In the genomic region with DNA sequence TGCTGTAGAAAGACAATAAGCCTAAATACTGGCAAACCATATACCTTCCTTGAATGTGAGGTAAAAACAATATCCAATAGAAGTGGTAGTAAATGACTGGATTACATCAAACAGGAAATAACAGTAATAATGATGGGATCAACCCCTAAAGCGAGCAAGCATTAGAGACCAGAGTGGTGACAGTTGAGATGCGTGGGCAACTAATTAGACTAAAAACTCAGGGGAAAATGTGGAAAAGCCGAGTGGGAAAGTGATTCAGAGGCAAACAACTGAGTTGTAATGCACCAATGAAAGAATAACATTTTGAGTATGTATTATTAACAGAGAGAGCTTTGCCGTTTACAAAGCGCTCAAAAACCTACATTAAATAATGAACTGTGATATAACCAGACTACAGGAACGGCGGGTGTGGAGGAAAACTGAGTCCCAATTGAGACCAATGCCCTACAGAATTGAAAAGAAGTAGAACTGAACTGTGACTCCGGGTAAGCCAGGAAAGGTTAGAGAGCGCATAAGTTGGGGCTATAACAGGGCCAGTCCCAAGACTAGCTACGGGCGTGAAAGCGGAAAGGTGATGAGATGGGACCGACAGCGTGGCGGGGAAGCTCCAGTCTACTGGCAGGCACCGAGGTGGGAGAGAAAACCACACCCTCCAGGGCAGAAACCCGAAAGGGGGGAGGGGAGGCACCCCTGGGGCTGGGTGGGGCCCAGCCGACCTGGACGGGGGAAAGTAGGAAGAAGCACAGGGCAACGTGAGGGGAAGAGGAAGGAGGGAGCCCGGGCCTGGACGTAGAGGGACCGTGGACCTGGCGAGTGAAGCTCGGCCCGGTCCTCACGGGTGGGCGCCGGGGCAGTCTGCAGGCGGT, we compare ENCODE assay signal across 8 cellular contexts. TPM values are rescaled to one million over a fixed set of nuclear protein-coding genes. Genes with fewer than 3 reads are reported as not detected.
DNase-seq lines count a peak whose midpoint lies in the region; ATAC-seq, FAIRE-seq and TF ChIP-seq lines count a peak whose summit lies in the region.

No MANE protein-coding gene starts in this region.

- ATAC-seq in HG02588 (IDR thresholded peaks at IDR 0.05; ENCODE audit: unreplicated experiment): peak; percentile 27

- H3K4me3 Mint-ChIP-seq in dendritic cell treated with granulocyte-macrophage colony-stimulating factor and Interleukin-4, amounts not matched to agents 40 ng/mL and 50 ng/mL, for 4 days: peak overlapping the region; percentile 89

- no peak for TF ChIP-seq CTCF in GM13976 (IDR thresholded peaks at IDR 0.05; ENCODE audit: borderline replicate concordance, control extremely low read depth, extremely low read depth, insufficient read depth, missing control alignments)
- no peak for TF ChIP-seq CTCF in D721Med (IDR thresholded peaks at IDR 0.05; ENCODE audit: insufficient read depth, missing control alignments)

- DNase-seq in GM13976 (ENCODE audit: low spot score) (peak; percentile 62), NCI-H1105 treated with DMSO at 0.1 percent for 48 hours (lab: John Stamatoyannopoulos, UW) (peak; percentile 51), mesenteric fat pad (ENCODE audit: low spot score) (peak; percentile 89), D721Med (ENCODE audit: insufficient read length, low spot score) (no peak)
- DNase-seq in activated CD4-positive, alpha-beta T cell treated with anti-CD3 and anti-CD28 coated beads for 24 hours (ENCODE audit: low read depth in 2 of 2): peak; percentile 49 to 50
- DNase-seq in stimulated activated CD8-positive, alpha-beta memory T cell treated with anti-CD3 and anti-CD28 coated beads, Interleukin-15, amount 100 ng/mL, for 48 hours (ENCODE audit: low read depth in 2 of 2): peak; percentile 53 to 56

- H3K4me1 Mint-ChIP-seq in dendritic cell treated with granulocyte-macrophage colony-stimulating factor and Interleukin-4, amounts not matched to agents 40 ng/mL and 50 ng/mL, for 4 days (ENCODE audit: low read depth): peaks cover 38% of the 10 kb centered on the region

- H3K9me3 Mint-ChIP-seq in dendritic cell treated with granulocyte-macrophage colony-stimulating factor and Interleukin-4, amounts not matched to agents 40 ng/mL and 50 ng/mL, for 4 days: no peaks in the 10 kb centered on the region

- no peak for FAIRE-seq in D721Med (lab: Jason Lieb, UNC)

- H3K27me3 Mint-ChIP-seq in dendritic cell treated with granulocyte-macrophage colony-stimulating factor and Interleukin-4, amounts not matched to agents 40 ng/mL and 50 ng/mL, for 4 days: no peaks in the 10 kb centered on the region

- in situ Hi-C loops in GM13976 (cut with MboI; ENCODE audit: low sequenced_read_pairs, unreplicated experiment): no loop called here

- peak overlapping the region; percentile 100 for H3K27ac Mint-ChIP-seq in dendritic cell treated with granulocyte-macrophage colony-stimulating factor and Interleukin-4, amounts not matched to agents 40 ng/mL and 50 ng/mL, for 4 days

- peaks cover 21% of the 10 kb centered on the region for H3K36me3 Mint-ChIP-seq in dendritic cell treated with granulocyte-macrophage colony-stimulating factor and Interleukin-4, amounts not matched to agents 40 ng/mL and 50 ng/mL, for 4 days (ENCODE audit: low read depth)

- intact Hi-C loops in dendritic cell treated with granulocyte-macrophage colony-stimulating factor and Interleukin-4, amounts not matched to agents 40 ng/mL and 50 ng/mL, for 4 days (cut with micrococcal nuclease): loop anchor here (2.0 kb wide), 1 partner anchor 79 kb away; the partner anchor contains the start of gene DCAF12

RNA-seq across cellular contexts. Expression of gene UBAP2, which starts 0.6 kb away (rescaled TPM):
- 27.0 TPM for total RNA-seq in mesenteric fat pad
